ENCODE assay signal across 10 cellular contexts in genomic region chr20:18057994-18058349, GRCh38. TPM values are rescaled to one million over a fixed set of nuclear protein-coding genes. Genes with fewer than 3 reads are reported as not detected.
DNase-seq lines count a peak whose midpoint lies in the region; ATAC-seq, FAIRE-seq and TF ChIP-seq lines count a peak whose summit lies in the region.
"Had no signal": no experiment of that assay in that cellular context is flagged by ENCODE, and none has a peak within 500 bp of the region (broad histone marks: within the 10 kb centered on the region; RNA-seq: fewer than 3 reads in every experiment).

No MANE protein-coding gene starts in this region.

- intact Hi-C loops in GM12878 (cut with micrococcal nuclease; ENCODE audit: unreplicated experiment), result no loop called here
- intact Hi-C loops in lower lobe of right lung (cut with DNase I), result no loop called here
- intact Hi-C loops in lower leg skin (cut with DNase I; ENCODE audit: low total_unique reads), result no loop called here
- intact Hi-C loops in sciatic nerve (cut with DNase I), result no loop called here

- RAD21 ChIA-PET in GM12878 (lab: Charles Lee; ENCODE audit: unreplicated experiment), result no interaction called here

- no peak for FAIRE-seq in GM12878 (lab: Jason Lieb, UNC)

- no peaks in the 10 kb centered on the region for H3K36me3 ChIP-seq in GM12878 (ENCODE audit: control insufficient read depth in 2 of 2, insufficient read depth in 2 of 2, low read length in 1 of 2)
- H3K36me3 ChIP-seq in lower lobe of right lung, result no peaks in the 10 kb centered on the region

- CTCF ChIA-PET in GM12878 (lab: Yijun Ruan, JAX), result no interaction called here

- H3K27ac ChIP-seq in GM12878 (ENCODE audit: control insufficient read depth, insufficient read depth) (no peak overlapping the region), lower lobe of right lung (peak overlapping the region; percentile 75)

- in situ Hi-C loops in GM12878 (cut with MboI) (no loop called here), KBM-7 (cut with MboI; ENCODE audit: low pct_unique_long_range_greater_than_20kb, low sequenced_read_pairs) (no loop called here)

- DNase-seq in 8988T, result peak; percentile 46
- DNase-seq in GM10266 (ENCODE audit: extremely low spot score), result peak; percentile 31
- no peak for DNase-seq in GM12878 (ENCODE audit: low read depth, low spot score)
- peak; percentile 54 for DNase-seq in lower lobe of right lung
- no peak for DNase-seq in lower leg skin (ENCODE audit: low spot score in 2 of 2)
- no peak for DNase-seq in KBM-7
- no peak for DNase-seq in sciatic nerve (ENCODE audit: low spot score)
- DNase-seq: NCI-H226 had no signal

- ATAC-seq in GM12878 (no peak), lower lobe of right lung (peak; percentile 29 to 47), GM19467 (IDR thresholded peaks at IDR 0.05; ENCODE audit: unreplicated experiment) (no peak), sciatic nerve (no peak)

- H3K9ac ChIP-seq in GM12878 (ENCODE audit: control insufficient read depth, insufficient read depth, low read length), result no peak overlapping the region

- SMC1A ChIA-PET in GM12878 (lab: Charles Lee; ENCODE audit: uncharacterized antibody, unreplicated experiment), result no interaction called here

- no peaks in the 10 kb centered on the region for H4K20me1 ChIP-seq in GM12878 (ENCODE audit: control insufficient read depth, insufficient read depth)

- peak overlapping the region; percentile 33; the same call in 1 of the 2 replicates for H3K4me2 ChIP-seq in GM12878 (ENCODE audit: control insufficient read depth, insufficient read depth)

- no peaks in the 10 kb centered on the region for H3K4me1 ChIP-seq in GM12878 (ENCODE audit: control insufficient read depth, insufficient read depth, low read length)
- H3K4me1 ChIP-seq in lower lobe of right lung, result peaks cover 26% of the 10 kb centered on the region

- TF ChIP-seq POLR2A in GM12878 (IDR thresholded peaks at IDR 0.05; ENCODE audit: low read depth, low read length) (no peak), lower leg skin (IDR thresholded peaks at IDR 0.05) (no peak)

- 46% methylated on average over 13 of the region's 14 CpGs for WGBS in GM12878 (ENCODE audit: insufficient coverage, insufficient replicate concordance, low lambda C conversion rate, missing lambda C conversion rate)
- 3 to 4% methylated on average over 14 of the region's 14 CpGs for WGBS in lower leg skin, 2 donors

- H2AFZ ChIP-seq in GM12878 (ENCODE audit: control insufficient read depth, low read depth, low read length), result no peak overlapping the region

- H3K4me3 ChIP-seq in GM12878, result no peak overlapping the region
- peak overlapping the region; percentile 58 for H3K4me3 ChIP-seq in lower lobe of right lung
- H3K4me3 ChIP-seq in lower leg skin (ENCODE audit: low read depth, poor library complexity, severe bottlenecking), result no peak overlapping the region

- POLR2A ChIA-PET in GM12878 (lab: Charles Lee), result no interaction called here

- H3K79me2 ChIP-seq in GM12878 (ENCODE audit: control insufficient read depth, insufficient read depth, low read length), result no peaks in the 10 kb centered on the region

- TF ChIP-seq EP300 in GM12878 (IDR thresholded peaks at IDR 0.05; ENCODE audit: borderline replicate concordance in 1 of 2, control insufficient read depth in 1 of 2, low read depth in 2 of 2, low read length in 2 of 2), result no peak

- TF ChIP-seq RAD21 in GM12878 (IDR thresholded peaks at IDR 0.05; ENCODE audit: insufficient read depth, low read depth, low read length), result no peak

- TF ChIP-seq CTCF in GM10266 (IDR thresholded peaks at IDR 0.05; ENCODE audit: control insufficient read depth, insufficient read depth, low read depth, missing control alignments), result no peak
- no peak for TF ChIP-seq CTCF in GM12878 (IDR thresholded peaks at IDR 0.05 in 2 of 3, conservative IDR thresholded peaks at IDR 0.05 in 1 of 3; ENCODE audit: control insufficient read depth in 2 of 3, extremely low read depth in 1 of 3, insufficient read depth in 1 of 3, low read depth in 3 of 3, low read length in 3 of 3)
- no peak for TF ChIP-seq CTCF in lower lobe of right lung (IDR thresholded peaks at IDR 0.05)
- no peak for TF ChIP-seq CTCF in lower leg skin (IDR thresholded peaks at IDR 0.05)

- no TSS peak for BruUV-seq in GM12878 (replicated peaks; lab: Mats Ljungman, UMichigan)

- H3K9me3 ChIP-seq in GM12878 (replicated peaks; ENCODE audit: control insufficient read depth, insufficient read depth, low read length) (no peaks in the 10 kb centered on the region), lower lobe of right lung (no peaks in the 10 kb centered on the region)

- H3K27me3 ChIP-seq in GM12878 (replicated peaks in 1 of 2; ENCODE audit: control insufficient read depth in 2 of 2, insufficient read depth in 2 of 2, low read length in 1 of 2) (peaks cover 16 to 28% of the 10 kb centered on the region in 2 experiments), lower lobe of right lung (ENCODE audit: low read depth) (peaks cover 72% of the 10 kb centered on the region)

TF ChIP-seq in GM12878, 131 proteins besides CTCF, POLR2A, EP300 and RAD21:
- no peak for TF ChIP-seq BRCA1 (IDR thresholded peaks at IDR 0.05; ENCODE audit: low read depth, low read length)
- no peak for TF ChIP-seq BCL3 (IDR thresholded peaks at IDR 0.05; ENCODE audit: borderline replicate concordance, insufficient read depth, low read depth, low read length, poor library complexity, severe bottlenecking)
- TF ChIP-seq DPF2 (IDR thresholded peaks at IDR 0.05), result no peak
- no peak for TF ChIP-seq NR2F1 (conservative IDR thresholded peaks at IDR 0.05)
- TF ChIP-seq SUZ12 (IDR thresholded peaks at IDR 0.05; ENCODE audit: unreplicated experiment), result no peak
- no peak for TF ChIP-seq CBX3 (IDR thresholded peaks at IDR 0.05; ENCODE audit: borderline replicate concordance, low read depth)
- no peak for TF ChIP-seq SREBF2 (IDR thresholded peaks at IDR 0.05; ENCODE audit: low read length)
- no peak for TF ChIP-seq BMI1 (IDR thresholded peaks at IDR 0.05; ENCODE audit: borderline replicate concordance)
- TF ChIP-seq PML (IDR thresholded peaks at IDR 0.05; ENCODE audit: low read length), result no peak
- no peak for TF ChIP-seq NRF1 (conservative IDR thresholded peaks at IDR 0.05; ENCODE audit: low read depth, low read length)
- no peak for TF ChIP-seq CBX5 (IDR thresholded peaks at IDR 0.05; ENCODE audit: low read depth)
- TF ChIP-seq IRF5 (IDR thresholded peaks at IDR 0.05; ENCODE audit: borderline replicate concordance), result no peak
- no peak for TF ChIP-seq RCOR1 (conservative IDR thresholded peaks at IDR 0.05; ENCODE audit: low read depth, low read length)
- no peak for TF ChIP-seq ESRRA (IDR thresholded peaks at IDR 0.05; ENCODE audit: low read length)
- no peak for TF ChIP-seq JUND (IDR thresholded peaks at IDR 0.05; ENCODE audit: low read depth, low read length)

RNA-seq across cellular contexts. Expression of gene OVOL2, which starts 0.3 kb away (rescaled TPM):
- total RNA-seq in GM12878 (2013; cell fraction: nucleolus; rRNA removed), result not detected in 2 replicates
- total RNA-seq in GM12878 (2014; rRNA removed) (not detected in 2 replicates), GM12878 (2014; rRNA removed; fragmentation: Illumina TruSeq; extraction: Trizol) (not detected in 2 replicates), GM12878 (2021) (not detected in 2 replicates), lower lobe of right lung (8.6 TPM), lower leg skin (10 to 100 TPM; 22.9 to 46.6 (median 31.4) TPM), sciatic nerve (not detected)
- not detected for polyA plus RNA-seq in GM12878 (2011; ENCODE audit: low read depth)
- polyA plus RNA-seq in GM12878 (2011; rRNA removed) (not detected in 2 replicates), GM12878 (2014; fragmentation: Illumina TruSeq; extraction: Trizol) (not detected in 2 replicates), GM12878 (2014; fragmentation: Nextera tagmentation; extraction: Ambion mirVana) (not detected), GM12878 (2014; rRNA removed) (not detected in 2 replicates), GM12878 (2016; fragmentation: Nextera tagmentation; extraction: Ambion mirVana) (not detected)
- not detected in 2 replicates for polyA plus RNA-seq in GM12878 (2011; cell fraction: cytosol; rRNA removed)
- not detected in 2 replicates for polyA plus RNA-seq in GM12878 (2011; cell fraction: nucleus; rRNA removed)
- not detected in 2 replicates for polyA plus RNA-seq in GM12878 (2012)
- not detected in 2 replicates for polyA minus RNA-seq in GM12878 (2011; rRNA and poly(A)+ RNA removed)
- not detected in 2 replicates for polyA minus RNA-seq in GM12878 (2011; cell fraction: cytosol; rRNA and poly(A)+ RNA removed)
- not detected in 2 replicates for polyA minus RNA-seq in GM12878 (2011; cell fraction: nucleus; rRNA and poly(A)+ RNA removed)
- total RNA-seq: skeletal muscle tissue had no signal

Comparison
In these comparisons a context has a peak if more than half of its experiments do, and no peak if none do; other contexts are left out.
1. DNase-seq: peak in 8988T (single experiment), GM10266 (single experiment) and lower lobe of right lung (single experiment); none in GM12878 (single experiment), lower leg skin (0 of 2), KBM-7 (single experiment) and sciatic nerve (single experiment).
2. ATAC-seq: peak in lower lobe of right lung (2 of 2); none in GM12878 (single experiment), GM19467 (single experiment) and sciatic nerve (single experiment).